ENCODE assay signal across 19 cellular contexts in the genomic region with DNA sequence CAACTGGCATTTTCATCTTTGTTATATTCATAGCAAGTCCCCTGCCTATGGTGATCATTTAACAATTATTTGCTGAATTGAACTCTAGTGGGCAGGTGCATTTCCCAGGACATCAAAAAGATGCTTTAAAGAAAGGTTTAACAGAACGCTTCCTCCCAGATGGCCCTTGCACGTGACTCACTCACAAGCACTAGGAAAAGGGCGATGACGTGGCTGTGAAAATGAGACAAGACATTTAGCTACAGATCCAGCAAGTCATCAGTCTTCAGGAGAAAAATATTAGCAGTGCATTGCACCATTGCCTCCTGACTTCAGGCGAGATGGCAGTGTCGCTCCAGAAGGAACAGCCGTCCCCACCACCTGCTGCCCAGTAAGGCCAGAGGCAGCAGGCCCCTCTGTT. TPM values are rescaled to one million over a fixed set of nuclear protein-coding genes. Genes with fewer than 3 reads are reported as not detected.
A peak's percentile ranks its signal among the peaks of the same experiment; 100 is the strongest.
DNase-seq lines count a peak whose midpoint lies in the region; ATAC-seq, FAIRE-seq and TF ChIP-seq lines count a peak whose summit lies in the region.
"Had no signal": no experiment of that assay in that cellular context is flagged by ENCODE, and none has a peak within 500 bp of the region (broad histone marks: within the 10 kb centered on the region; RNA-seq: fewer than 3 reads in every experiment).

No MANE protein-coding gene starts in this region.

- no peaks in the 10 kb centered on the region for H3K79me2 ChIP-seq in HepG2 (ENCODE audit: insufficient read depth, low read length)

- H3K36me3 ChIP-seq in HepG2 (replicated peaks in 1 of 2; ENCODE audit: control insufficient read depth in 1 of 2, insufficient read depth in 2 of 2, low read length in 2 of 2) = no peaks in the 10 kb centered on the region
- no peaks in the 10 kb centered on the region for H3K36me3 ChIP-seq in right lobe of liver
- no peaks in the 10 kb centered on the region for H3K36me3 ChIP-seq in colonic mucosa
- H3K36me3 ChIP-seq: BLaER1 treated with 17β-estradiol and CSF1 and Interleukin-3, amounts not matched to agents 10 nM and 100 nM had no signal

- no TSS peak for BruUV-seq in HepG2 (replicated peaks; lab: Mats Ljungman, UMichigan)

- DNase-seq in HepG2 (ENCODE audit: low spot score) = no peak
- DNase-seq in right lobe of liver = no peak
- peak; percentile 7 for DNase-seq in Jurkat, Clone E6-1 (ENCODE audit: low read depth, low spot score)
- DNase-seq in epithelial cell of esophagus (ENCODE audit: low read depth) = peak; percentile 4
- no peak for DNase-seq in colonic mucosa
- no peak for DNase-seq in NAMALWA (ENCODE audit: low spot score)
- no peak for DNase-seq in T-helper 9 cell
- DNase-seq: ACHN; Calu3; CD4-positive, alpha-beta T cell; DMS153; DMS79 treated with DMSO at 0.1 percent for 48 hours; GF-D8; HCEC 1CT had no signal

- CTCF ChIA-PET in HepG2 (lab: Yijun Ruan, JAX; ENCODE audit: low intra/inter-chr PET ratio, low total read pairs) = no interaction called here

- TF ChIP-seq CTCF in HepG2 (CRISPR knock-in tag; IDR thresholded peaks at IDR 0.05) = no peak
- TF ChIP-seq CTCF in right lobe of liver (IDR thresholded peaks at IDR 0.05) = no peak
- TF ChIP-seq CTCF in epithelial cell of esophagus (IDR thresholded peaks at IDR 0.05; ENCODE audit: insufficient read depth, low read depth, low read length, missing control alignments) = no peak
- TF ChIP-seq CTCF in colonic mucosa (IDR thresholded peaks at IDR 0.05) = no peak

- intact Hi-C loops in HepG2 (cut with micrococcal nuclease; ENCODE audit: unreplicated experiment) = no loop called here
- intact Hi-C loops in right lobe of liver (cut with DNase I) = no loop called here
- intact Hi-C loops in colonic mucosa (cut with DNase I) = no loop called here

- H3K4me1 ChIP-seq in HepG2 (ENCODE audit: insufficient read depth, low read length) (no peaks in the 10 kb centered on the region), right lobe of liver (no peaks in the 10 kb centered on the region), colonic mucosa (no peaks in the 10 kb centered on the region)

- TF ChIP-seq POLR2A in HepG2 (IDR thresholded peaks at IDR 0.05; ENCODE audit: insufficient read depth in 1 of 2, low read depth in 2 of 2, low read length in 2 of 2) (no peak), right lobe of liver (IDR thresholded peaks at IDR 0.05) (no peak)

- no peak overlapping the region for H3K4me2 ChIP-seq in HepG2 (ENCODE audit: low read depth, low read length)
- H3K4me2 ChIP-seq: BLaER1 treated with 17β-estradiol and CSF1 and Interleukin-3, amounts not matched to agents 10 nM and 100 nM; KMS-11 had no signal

- no peak overlapping the region for H3K9ac ChIP-seq in HepG2 (ENCODE audit: insufficient read depth, low read depth, low read length)
- no peak overlapping the region for H3K9ac ChIP-seq in colonic mucosa (ENCODE audit: low read depth in 2 of 2, low read length in 2 of 2)
- H3K9ac ChIP-seq: BLaER1 treated with 17β-estradiol and CSF1 and Interleukin-3, amounts not matched to agents 10 nM and 100 nM; KMS-11 had no signal

- H3K4me3 ChIP-seq in HepG2 (replicated peaks in 1 of 3; ENCODE audit: insufficient read depth in 1 of 3, low read depth in 2 of 3, low read length in 3 of 3) (no peak overlapping the region), right lobe of liver (no peak overlapping the region), epithelial cell of esophagus (ENCODE audit: low read length) (no peak overlapping the region), colonic mucosa (no peak overlapping the region)
- H3K4me3 ChIP-seq in Jurkat, Clone E6-1 (ENCODE audit: low read length) = no peak overlapping the region
- H3K4me3 ChIP-seq: BLaER1 treated with 17β-estradiol and CSF1 and Interleukin-3, amounts not matched to agents 10 nM and 100 nM had no signal

- TF ChIP-seq EP300 in HepG2 (IDR thresholded peaks at IDR 0.05; ENCODE audit: low read depth in 2 of 2, low read length in 2 of 2) (no peak), HepG2 (CRISPR knock-in tag; IDR thresholded peaks at IDR 0.05; ENCODE audit: borderline replicate concordance) (no peak)

- H3K9me3 ChIP-seq in HepG2 (ENCODE audit: low read length) (peaks cover 95% of the 10 kb centered on the region), right lobe of liver (no peaks in the 10 kb centered on the region), colonic mucosa (no peaks in the 10 kb centered on the region)
- H3K9me3 ChIP-seq: BLaER1 treated with 17β-estradiol and CSF1 and Interleukin-3, amounts not matched to agents 10 nM and 100 nM had no signal

- H2AFZ ChIP-seq in HepG2 (ENCODE audit: low read length) = no peak overlapping the region

- no peaks in the 10 kb centered on the region for H4K20me1 ChIP-seq in HepG2 (ENCODE audit: insufficient read depth, low read length)
- H4K20me1 ChIP-seq: BLaER1 treated with 17β-estradiol and CSF1 and Interleukin-3, amounts not matched to agents 10 nM and 100 nM had no signal

- in situ Hi-C loops in HepG2 (cut with HindIII; ENCODE audit: extremely low pct_ligation_motif_present, low pct_unique_long_range_greater_than_20kb) = no loop called here

- FAIRE-seq in HepG2 (lab: Jason Lieb, UNC) = no peak

- POLR2A ChIA-PET in HepG2 (lab: Yijun Ruan, JAX) = no interaction called here

- H3K27me3 ChIP-seq in HepG2 (ENCODE audit: control insufficient read depth in 1 of 2, insufficient read depth in 2 of 2, low read length in 2 of 2) (no peaks in the 10 kb centered on the region), right lobe of liver (no peaks in the 10 kb centered on the region), colonic mucosa (no peaks in the 10 kb centered on the region)
- H3K27me3 ChIP-seq: BLaER1 treated with 17β-estradiol and CSF1 and Interleukin-3, amounts not matched to agents 10 nM and 100 nM had no signal

- WGBS in HepG2 (ENCODE audit: low lambda C conversion rate) = 20% methylated on average over 6 of the region's 7 CpGs
- 86% methylated on average over 4 of the region's 7 CpGs for WGBS in right lobe of liver (ENCODE audit: insufficient coverage, low coverage, low lambda C conversion rate, missing lambda C conversion rate)

- TF ChIP-seq RAD21 in HepG2 (CRISPR knock-in tag; IDR thresholded peaks at IDR 0.05) = no peak

- H3K27ac ChIP-seq in HepG2 (ENCODE audit: extremely low read length, insufficient read depth, low read length) (no peak overlapping the region), right lobe of liver (no peak overlapping the region), colonic mucosa (no peak overlapping the region)
- H3K27ac ChIP-seq: BLaER1 treated with 17β-estradiol and CSF1 and Interleukin-3, amounts not matched to agents 10 nM and 100 nM; HL-60; KMS-11 had no signal

- ATAC-seq in HepG2 = no peak
- no peak for ATAC-seq in right lobe of liver

TF ChIP-seq in HepG2, 621 proteins besides CTCF, POLR2A, EP300 and RAD21:
- no peak for TF ChIP-seq HMG20B (CRISPR knock-in tag; conservative IDR thresholded peaks at IDR 0.05)
- no peak for TF ChIP-seq ZBTB8A (CRISPR knock-in tag; IDR thresholded peaks at IDR 0.05; ENCODE audit: borderline replicate concordance, low read depth)
- TF ChIP-seq CREB1 (IDR thresholded peaks at IDR 0.05) = peak; percentile 65
- no peak for TF ChIP-seq CREB1 (CRISPR knock-in tag; IDR thresholded peaks at IDR 0.05)

RNA-seq across cellular contexts. Expression of a gene that starts 37.3 kb away (rescaled TPM):
- not detected in 2 replicates for total RNA-seq in HepG2 (2016; rRNA removed; fragmentation: Illumina TruSeq; extraction: Trizol)
- not detected in 2 replicates for total RNA-seq in HepG2 (2016; cell fraction: cytosol; rRNA removed; fragmentation: Illumina TruSeq; extraction: Trizol; ENCODE audit: low read depth)
- total RNA-seq in HepG2 (2016; cell fraction: insoluble cytoplasmic fraction; rRNA removed; fragmentation: Illumina TruSeq; extraction: Trizol) = not detected in 2 replicates
- not detected in 2 replicates for total RNA-seq in HepG2 (2016; cell fraction: membrane; rRNA removed; fragmentation: Illumina TruSeq; extraction: Trizol)
- total RNA-seq in HepG2 (2016; cell fraction: nucleus; rRNA removed; fragmentation: Illumina TruSeq; extraction: Trizol) = not detected in 2 replicates
- not detected in 2 replicates for polyA plus RNA-seq in HepG2 (2011; rRNA removed)
- polyA plus RNA-seq in HepG2 (2011; cell fraction: cytosol; rRNA removed) = not detected in 2 replicates
- polyA plus RNA-seq in HepG2 (2011; cell fraction: nucleus; rRNA removed) = not detected in 2 replicates
- not detected in 2 replicates for polyA plus RNA-seq in HepG2 (2012)
- not detected in 2 replicates for polyA plus RNA-seq in HepG2 (2016; cell fraction: cytosol; fragmentation: Illumina TruSeq; extraction: Trizol; ENCODE audit: low read depth)
- polyA plus RNA-seq in HepG2 (2016; cell fraction: insoluble cytoplasmic fraction; fragmentation: Illumina TruSeq; extraction: Trizol; ENCODE audit: low read depth) = not detected in 2 replicates
- not detected in 2 replicates for polyA plus RNA-seq in HepG2 (2016; cell fraction: membrane; fragmentation: Illumina TruSeq; extraction: Trizol; ENCODE audit: low read depth)
- not detected in 2 replicates for polyA plus RNA-seq in HepG2 (2016; cell fraction: nucleus; fragmentation: Illumina TruSeq; extraction: Trizol; ENCODE audit: insufficient read depth, low read depth)
- polyA minus RNA-seq in HepG2 (2011; rRNA and poly(A)+ RNA removed; ENCODE audit: low replicate concordance) = not detected in 2 replicates
- not detected in 2 replicates for polyA minus RNA-seq in HepG2 (2011; cell fraction: cytosol; rRNA and poly(A)+ RNA removed)
- polyA minus RNA-seq in HepG2 (2011; cell fraction: nucleus; rRNA and poly(A)+ RNA removed) = not detected in 2 replicates
- under 1 TPM in 4 of 6 experiments, not detected in 2; 0.04 to 0.16 (median 0.06) TPM for total RNA-seq in right lobe of liver
- not detected for polyA plus RNA-seq in Jurkat, Clone E6-1 (2012; ENCODE audit: insufficient read depth, insufficient read length)
- total RNA-seq in colonic mucosa = under 1 TPM in 1 of 2 donors, not detected in 1; 0.05 TPM
- total RNA-seq: A172; Calu3; CD4-positive, alpha-beta T cell had no signal
- polyA plus RNA-seq: IgD-negative memory B cell had no signal

Comparison
In these comparisons a context has a peak if more than half of its experiments do, and no peak if none do; other contexts are left out.
1. DNase-seq: peak in Jurkat, Clone E6-1 (single experiment) and epithelial cell of esophagus (single experiment); none in HepG2 (single experiment), right lobe of liver (0 of 3), colonic mucosa (single experiment), NAMALWA (single experiment) and T-helper 9 cell (single experiment).